ENCODE assay signal across 1 cellular context in the genomic region with DNA sequence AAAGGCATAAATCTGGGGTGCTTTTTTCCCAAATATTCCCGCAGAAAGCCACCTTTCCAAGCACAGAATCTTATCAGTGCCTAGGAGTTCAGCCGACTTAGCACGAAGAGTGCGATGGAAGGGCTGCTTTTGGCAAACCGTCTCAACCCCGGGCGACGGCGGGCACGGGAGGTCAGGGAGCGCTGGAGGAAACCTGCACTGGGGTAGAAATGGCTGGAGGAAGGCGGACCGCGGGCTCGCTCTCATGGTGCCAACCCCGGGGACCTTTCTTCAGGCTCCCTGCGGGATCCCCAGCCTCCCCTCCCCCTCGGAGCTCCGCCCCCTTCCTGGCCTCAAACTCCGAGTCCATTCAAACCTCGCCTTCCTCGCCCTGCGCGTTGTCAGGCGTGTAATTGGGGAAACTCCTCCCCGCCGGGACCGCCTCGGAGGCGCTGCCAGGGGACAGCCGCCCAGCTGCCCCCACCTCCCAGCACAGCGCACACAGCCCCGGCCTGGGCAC.
TF ChIP-seq lines count a peak whose summit lies in the region.

A gene (plus strand): TSS at position 470 of the 499 bp plus-strand sequence.

TF ChIP-seq in SK-N-SH treated with all-trans-retinoic acid at 6 μM for 48 hours, 23 proteins besides CTCF, POLR2A, EP300 and RAD21 (continued from another document):
- TF ChIP-seq, protein P1, sequence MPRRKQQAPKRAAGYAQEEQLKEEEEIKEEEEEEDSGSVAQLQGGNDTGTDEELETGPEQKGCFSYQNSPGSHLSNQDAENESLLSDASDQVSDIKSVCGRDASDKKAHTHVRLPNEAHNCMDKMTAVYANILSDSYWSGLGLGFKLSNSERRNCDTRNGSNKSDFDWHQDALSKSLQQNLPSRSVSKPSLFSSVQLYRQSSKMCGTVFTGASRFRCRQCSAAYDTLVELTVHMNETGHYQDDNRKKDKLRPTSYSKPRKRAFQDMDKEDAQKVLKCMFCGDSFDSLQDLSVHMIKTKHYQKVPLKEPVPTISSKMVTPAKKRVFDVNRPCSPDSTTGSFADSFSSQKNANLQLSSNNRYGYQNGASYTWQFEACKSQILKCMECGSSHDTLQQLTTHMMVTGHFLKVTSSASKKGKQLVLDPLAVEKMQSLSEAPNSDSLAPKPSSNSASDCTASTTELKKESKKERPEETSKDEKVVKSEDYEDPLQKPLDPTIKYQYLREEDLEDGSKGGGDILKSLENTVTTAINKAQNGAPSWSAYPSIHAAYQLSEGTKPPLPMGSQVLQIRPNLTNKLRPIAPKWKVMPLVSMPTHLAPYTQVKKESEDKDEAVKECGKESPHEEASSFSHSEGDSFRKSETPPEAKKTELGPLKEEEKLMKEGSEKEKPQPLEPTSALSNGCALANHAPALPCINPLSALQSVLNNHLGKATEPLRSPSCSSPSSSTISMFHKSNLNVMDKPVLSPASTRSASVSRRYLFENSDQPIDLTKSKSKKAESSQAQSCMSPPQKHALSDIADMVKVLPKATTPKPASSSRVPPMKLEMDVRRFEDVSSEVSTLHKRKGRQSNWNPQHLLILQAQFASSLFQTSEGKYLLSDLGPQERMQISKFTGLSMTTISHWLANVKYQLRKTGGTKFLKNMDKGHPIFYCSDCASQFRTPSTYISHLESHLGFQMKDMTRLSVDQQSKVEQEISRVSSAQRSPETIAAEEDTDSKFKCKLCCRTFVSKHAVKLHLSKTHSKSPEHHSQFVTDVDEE (CRISPR knock-in tag; IDR thresholded peaks at IDR 0.05): no peak
- TF ChIP-seq ZNF70 (CRISPR knock-in tag; IDR thresholded peaks at IDR 0.05) (no peak), GLIS3 (CRISPR knock-in tag; IDR thresholded peaks at IDR 0.05) (no peak), ZFP3 (CRISPR knock-in tag; IDR thresholded peaks at IDR 0.05) (no peak), OSR1 (CRISPR knock-in tag; IDR thresholded peaks at IDR 0.05) (no peak), ISL1 (CRISPR knock-in tag; IDR thresholded peaks at IDR 0.05) (no peak)
